ENCODE assay signal across 12 cellular contexts in the genomic region with DNA sequence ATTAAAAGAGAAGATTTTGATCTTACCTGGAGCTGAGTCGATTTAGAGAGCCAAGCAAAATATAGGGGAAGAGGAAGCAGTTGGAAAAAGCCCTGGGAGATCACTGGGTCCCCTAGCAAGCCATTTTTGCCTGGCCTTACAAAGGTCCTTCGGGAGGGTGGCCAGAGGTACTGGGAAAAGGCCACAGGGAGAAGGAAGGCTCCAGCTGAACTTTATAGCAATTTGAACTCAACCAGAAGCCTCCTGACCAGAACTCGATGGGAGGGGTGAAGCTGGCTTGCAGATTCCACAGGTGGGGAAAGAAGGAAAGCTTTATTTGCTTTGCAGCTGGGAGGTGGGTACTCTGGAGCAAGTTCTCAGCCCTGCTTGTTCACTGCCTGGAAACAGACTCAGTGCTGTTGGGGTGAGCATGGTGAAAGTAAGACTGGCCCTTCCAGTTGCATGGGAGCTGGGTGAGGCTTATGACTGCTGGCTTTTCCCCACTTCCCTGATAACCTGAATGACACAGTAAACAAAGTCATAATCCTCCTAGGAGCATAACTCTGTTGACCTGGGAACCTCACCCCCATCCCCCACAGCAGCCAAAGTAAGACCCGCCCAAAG.
A peak's percentile ranks its signal among the peaks of the same experiment; 100 is the strongest.
DNase-seq lines count a peak whose midpoint lies in the region; ATAC-seq lines count a peak whose summit lies in the region.
"Had no signal": no experiment of that assay in that cellular context is flagged by ENCODE, and none has a peak within 500 bp of the region (broad histone marks: within the 10 kb centered on the region; RNA-seq: fewer than 3 reads in every experiment).

No MANE protein-coding gene starts in this region.

- peak; percentile 62 for DNase-seq in NCI-H2171 treated with DMSO at 0.1 percent for 48 hours (lab: John Stamatoyannopoulos, UW)
- DNase-seq in NCI-H2171 (lab: John Stamatoyannopoulos, UW) = no peak
- DNase-seq in HT-29 (ENCODE audit: low spot score) = peak; percentile 2
- DNase-seq in OCI-M1 (lab: John Stamatoyannopoulos, UW) = peak; percentile 24
- DNase-seq: 8988T, AML-193, GDM1, Kasumi-1 had no signal

- ATAC-seq in GM21717 (IDR thresholded peaks at IDR 0.05; ENCODE audit: unreplicated experiment) (no peak), HG03175 (IDR thresholded peaks at IDR 0.05; ENCODE audit: unreplicated experiment) (no peak), GM21526 (IDR thresholded peaks at IDR 0.05; ENCODE audit: low FRiP score, unreplicated experiment) (no peak)
- ATAC-seq: K562 had no signal
